11 cellular contexts compared by ENCODE assay signal in the genomic region with DNA sequence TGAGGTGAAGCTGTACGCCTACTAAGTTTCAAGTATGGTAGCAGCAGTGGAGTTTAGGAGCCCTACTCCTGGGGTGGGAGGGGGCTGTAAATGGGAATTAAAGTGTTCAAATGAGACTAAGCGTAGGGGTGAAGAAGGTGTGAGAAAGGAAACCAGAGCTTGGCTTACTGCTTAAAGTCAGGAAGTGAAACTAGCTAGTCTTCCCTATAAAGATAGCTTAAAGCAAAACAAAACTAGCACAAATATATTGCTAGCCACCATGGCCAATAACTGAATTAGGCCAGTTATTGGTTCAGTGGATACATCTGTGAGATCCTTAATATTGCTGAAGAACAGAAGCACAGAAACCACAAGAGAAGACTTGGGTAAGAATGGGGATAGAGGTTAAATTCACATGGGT.
DNase-seq lines count a peak whose midpoint lies in the region; ATAC-seq and TF ChIP-seq lines count a peak whose summit lies in the region.
"Had no signal": no experiment of that assay in that cellular context is flagged by ENCODE, and none has a peak within 500 bp of the region (broad histone marks: within the 10 kb centered on the region; RNA-seq: fewer than 3 reads in every experiment).

No MANE protein-coding gene starts in this region.

- ATAC-seq in GM18870 (IDR thresholded peaks at IDR 0.05; ENCODE audit: unreplicated experiment) (peak; percentile 94), GM21723 (IDR thresholded peaks at IDR 0.05; ENCODE audit: unreplicated experiment) (peak; percentile 94), HG03280 (IDR thresholded peaks at IDR 0.05; ENCODE audit: unreplicated experiment) (peak; percentile 66), mucosa of descending colon (peak; percentile 65), left ventricle myocardium superior (no peak)
- ATAC-seq in natural killer cell treated with Interleukin-12 subunit alpha and Interleukin-12 subunit beta and Interleukin-15 and Interleukin-18, amount 100 ng/mL, for 72 hours = no peak
- ATAC-seq: left lobe of liver had no signal

- in situ Hi-C loops in G401 (cut with HindIII; ENCODE audit: low sequenced_read_pairs) = no loop called here

- no peaks in the 10 kb centered on the region for H3K4me1 ChIP-seq in mucosa of descending colon (ENCODE audit: low read depth)

- H3K9me3 Mint-ChIP-seq in natural killer cell treated with Interleukin-12 subunit alpha and Interleukin-12 subunit beta and Interleukin-15 and Interleukin-18, amount 100 ng/mL, for 72 hours = no peaks in the 10 kb centered on the region

- no peaks in the 10 kb centered on the region for H3K27me3 Mint-ChIP-seq in natural killer cell treated with Interleukin-12 subunit alpha and Interleukin-12 subunit beta and Interleukin-15 and Interleukin-18, amount 100 ng/mL, for 72 hours

- H3K4me3 ChIP-seq in mucosa of descending colon = no peak overlapping the region

- H3K9me3 ChIP-seq in mucosa of descending colon = no peaks in the 10 kb centered on the region

- H3K36me3 ChIP-seq in mucosa of descending colon (ENCODE audit: low read depth) = no peaks in the 10 kb centered on the region

- intact Hi-C loops in mucosa of descending colon (cut with DNase I, micrococcal nuclease) (no loop called here), left ventricle myocardium superior (cut with micrococcal nuclease) (no loop called here)

- DNase-seq in mucosa of descending colon (no peak), G401 (ENCODE audit: low spot score) (no peak), NCI-H1105 treated with DMSO at 0.1 percent for 48 hours (lab: John Stamatoyannopoulos, UW) (no peak), left ventricle myocardium superior (no peak)
- DNase-seq in natural killer cell treated with Interleukin-12 subunit alpha and Interleukin-12 subunit beta and Interleukin-15 and Interleukin-18, amount 100 ng/mL, for 72 hours (ENCODE audit: low spot score) = no peak
- DNase-seq: DMS153, NCI-H2029 had no signal

- no peaks in the 10 kb centered on the region for H3K36me3 Mint-ChIP-seq in natural killer cell treated with Interleukin-12 subunit alpha and Interleukin-12 subunit beta and Interleukin-15 and Interleukin-18, amount 100 ng/mL, for 72 hours

- no peak overlapping the region for H3K4me3 Mint-ChIP-seq in natural killer cell treated with Interleukin-12 subunit alpha and Interleukin-12 subunit beta and Interleukin-15 and Interleukin-18, amount 100 ng/mL, for 72 hours

- TF ChIP-seq CTCF in mucosa of descending colon (IDR thresholded peaks at IDR 0.05) = no peak

- H3K27ac Mint-ChIP-seq in natural killer cell treated with Interleukin-12 subunit alpha and Interleukin-12 subunit beta and Interleukin-15 and Interleukin-18, amount 100 ng/mL, for 72 hours = no peak overlapping the region

- peaks cover 0 to 6% of the 10 kb centered on the region in 2 donors for H3K4me1 Mint-ChIP-seq in natural killer cell treated with Interleukin-12 subunit alpha and Interleukin-12 subunit beta and Interleukin-15 and Interleukin-18, amount 100 ng/mL, for 72 hours (ENCODE audit: low read depth in 2 of 2)

Comparison
In these comparisons a context has a peak if more than half of its experiments do, and no peak if none do; other contexts are left out.
1. ATAC-seq: peak in GM18870 (single experiment), GM21723 (single experiment), HG03280 (single experiment) and mucosa of descending colon (single experiment); none in natural killer cell treated with Interleukin-12 subunit alpha and Interleukin-12 subunit beta and Interleukin-15 and Interleukin-18, amount 100 ng/mL, for 72 hours (0 of 2) and left ventricle myocardium superior (single experiment).